8 cellular contexts compared by ENCODE assay signal in genomic region chr5:136424835-136425694, GRCh38. TPM values are rescaled to one million over a fixed set of nuclear protein-coding genes. Genes with fewer than 3 reads are reported as not detected.
DNase-seq lines count a peak whose midpoint lies in the region; ATAC-seq, FAIRE-seq and TF ChIP-seq lines count a peak whose summit lies in the region.

No MANE protein-coding gene starts in this region.

- no peaks in the 10 kb centered on the region for H3K9me3 ChIP-seq in MG63

- peak; percentile 63 for ATAC-seq in GM21825 (IDR thresholded peaks at IDR 0.05; ENCODE audit: unreplicated experiment)

- peak; percentile 20 to 87 (median 67) for DNase-seq in NCI-H1417 (lab: John Stamatoyannopoulos, UW)
- no peak for DNase-seq in NCI-H1417 treated with DMSO at 0.1 percent for 48 hours (lab: John Stamatoyannopoulos, UW)
- DNase-seq in MG63: peak; percentile 74
- DNase-seq in SK-MEL-5 (ENCODE audit: low read depth, low spot score): peak; percentile 83
- peak; percentile 55 for DNase-seq in bronchial epithelial cell (ENCODE audit: low read depth)
- peak; percentile 93 for DNase-seq in left kidney (ENCODE audit: low read depth, low spot score)
- peak; percentile 79 for DNase-seq in stimulated activated CD8-positive, alpha-beta memory T cell treated with anti-CD3 and anti-CD28 coated beads, Interleukin-4, amount 100 ng/mL, for 48 hours

- H3K36me3 ChIP-seq in MG63 (no peaks in the 10 kb centered on the region), bronchial epithelial cell (ENCODE audit: control insufficient read depth, insufficient read depth, low read length) (no peaks in the 10 kb centered on the region)

- in situ Hi-C loops in SK-MEL-5 (cut with HindIII; ENCODE audit: low pct_unique_long_range_greater_than_20kb, low sequenced_read_pairs): no loop called here

- H3K4me3 ChIP-seq in MG63 (no peak overlapping the region), bronchial epithelial cell (ENCODE audit: low read depth, low read length) (no peak overlapping the region)

- TF ChIP-seq CTCF in bronchial epithelial cell (IDR thresholded peaks at IDR 0.05; ENCODE audit: insufficient read depth, low read length, severe bottlenecking): peak; percentile 92

- H3K27me3 ChIP-seq in MG63 (peaks cover 25% of the 10 kb centered on the region), bronchial epithelial cell (ENCODE audit: control insufficient read depth, insufficient read depth, low read length) (no peaks in the 10 kb centered on the region)

- FAIRE-seq in bronchial epithelial cell (lab: Jason Lieb, UNC): peak; percentile 32

RNA-seq across cellular contexts. Expression of gene TRPC7, which starts 59.7 kb away (rescaled TPM):
- total RNA-seq in MG63 (2014; rRNA removed; shearing (Covaris generic); ENCODE audit: low replicate concordance): not detected in 2 replicates
- not detected in 2 replicates for total RNA-seq in SK-MEL-5 (2014; rRNA removed; shearing (Covaris generic))
- polyA plus RNA-seq in SK-MEL-5 (2015; cell fraction: cytosol; rRNA removed): 0.32 TPM in 1 of 2 replicates, not detected in the other
- polyA plus RNA-seq in SK-MEL-5 (2015; cell fraction: nucleus; rRNA removed): not detected in 2 replicates
- total RNA-seq in bronchial epithelial cell: not detected in 2 replicates
